In genomic region chr3:40505599-40506462, GRCh38 we compare ENCODE assay signal across 8 cellular contexts. TPM values are rescaled to one million over a fixed set of nuclear protein-coding genes. Genes with fewer than 3 reads are reported as not detected.
DNase-seq lines count a peak whose midpoint lies in the region; ATAC-seq and TF ChIP-seq lines count a peak whose summit lies in the region.

TSS of gene ZNF620 (plus strand) at chr3:40506039. CDS start at chr3:40506353, 314 bp downstream.

- peak within 1 kb of the TSS; percentile 67 for H3K4me3 ChIP-seq in AG04449 (ENCODE audit: low read depth, low read length)
- H3K4me3 ChIP-seq in mesenchymal stem cell (ENCODE audit: insufficient read depth in 1 of 2, low read depth in 1 of 2, low read length in 2 of 2) = peak within 1 kb of the TSS; percentile 70 to 84

- peak within 1 kb of the TSS; percentile 90 for H3K27ac Mint-ChIP-seq in activated CD8-positive, alpha-beta T cell treated with anti-CD3 and anti-CD28 coated beads for 36 hours

- H4K91ac ChIP-seq in mesenchymal stem cell (ENCODE audit: low read length) = peak within 1 kb of the TSS; percentile 74

- peaks cover 0 to 5% of the 10 kb centered on the region in 2 experiments for H3K36me3 ChIP-seq in mesenchymal stem cell (ENCODE audit: control insufficient read depth in 1 of 2, insufficient read depth in 2 of 2, low read depth in 1 of 2, low read length in 2 of 2)

- WGBS in mesenchymal stem cell = 15% methylated on average over 43 of the region's 44 CpGs

- peak within 1 kb of the TSS; percentile 72 for H3K4me2 ChIP-seq in mesenchymal stem cell (ENCODE audit: low read length, poor library complexity, severe bottlenecking)

- H2AFZ ChIP-seq in mesenchymal stem cell (ENCODE audit: low read depth, low read length) = peak within 1 kb of the TSS; percentile 95

- POLR2A ChIA-PET in AG04449 (lab: Yijun Ruan, JAX) = interaction anchor here (0.5 to 0.6 kb wide), 2 partner anchors 314 to 1144 kb away, joined by 3 to 4 read pairs; no protein-coding TSS in a partner anchor
- POLR2A ChIA-PET in activated CD8-positive, alpha-beta T cell treated with anti-CD3 and anti-CD28 coated beads for 36 hours (lab: Charles Lee) = interaction anchor here (0.6 to 1.7 kb wide), 5 partner anchors 19 to 506 kb away, joined by 3 to 11 read pairs (median 5); partner anchors contain the start of gene ZNF621

- no peaks in the 10 kb centered on the region for H3K9me3 Mint-ChIP-seq in activated CD8-positive, alpha-beta T cell treated with anti-CD3 and anti-CD28 coated beads for 36 hours

- no peak within 1 kb of the TSS for H3K23ac ChIP-seq in mesenchymal stem cell (ENCODE audit: low read length in 2 of 2)

- CTCF ChIA-PET in AG04449 (lab: Yijun Ruan, JAX) = interaction anchor here (1.2 to 1.3 kb wide), 3 partner anchors 9 to 13 kb away, joined by 3 to 5 read pairs (median 5); no protein-coding TSS in a partner anchor
- CTCF ChIA-PET in activated CD8-positive, alpha-beta T cell treated with anti-CD3 and anti-CD28 coated beads for 36 hours (lab: Charles Lee) = interaction anchor here (0.6 to 1.9 kb wide), 8 partner anchors 12 to 185 kb away, joined by 3 to 8 read pairs (median 4); partner anchors contain the start of gene ZNF621

- intact Hi-C loops in activated CD8-positive, alpha-beta T cell treated with anti-CD3 and anti-CD28 coated beads for 36 hours (cut with micrococcal nuclease) = no loop called here

- peak within 1 kb of the TSS; percentile 44 for H3K27ac ChIP-seq in mesenchymal stem cell (ENCODE audit: low read length, poor library complexity, severe bottlenecking)

- peak within 1 kb of the TSS; percentile 89 for H4K8ac ChIP-seq in mesenchymal stem cell (ENCODE audit: low read length)

- H3K27me3 Mint-ChIP-seq in activated CD8-positive, alpha-beta T cell treated with anti-CD3 and anti-CD28 coated beads for 36 hours = no peaks in the 10 kb centered on the region

- no peaks in the 10 kb centered on the region for H3K27me3 ChIP-seq in mesenchymal stem cell (ENCODE audit: control insufficient read depth in 1 of 2, insufficient read depth in 1 of 2, low read length in 2 of 2)

- H2BK12ac ChIP-seq in mesenchymal stem cell (ENCODE audit: low read length in 2 of 2) = peak within 1 kb of the TSS in 1 of 2 experiments; percentile 41

- peak within 1 kb of the TSS; percentile 70 for H2BK15ac ChIP-seq in mesenchymal stem cell (ENCODE audit: low read depth, poor library complexity, severe bottlenecking)

- peak within 1 kb of the TSS; percentile 91 for H3K4me3 Mint-ChIP-seq in activated CD8-positive, alpha-beta T cell treated with anti-CD3 and anti-CD28 coated beads for 36 hours

- H3K4me1 ChIP-seq in mesenchymal stem cell (ENCODE audit: control insufficient read depth, insufficient read depth, low read depth, low read length) = peaks cover 7% of the 10 kb centered on the region

- H3K9ac ChIP-seq in mesenchymal stem cell (ENCODE audit: low read length) = peak within 1 kb of the TSS; percentile 72

- no peak within 1 kb of the TSS for H2BK5ac ChIP-seq in mesenchymal stem cell (ENCODE audit: low read depth, low read length, poor library complexity, severe bottlenecking)

- DNase-seq in AG04449 (ENCODE audit: low read depth, low spot score) (no peak), NCI-H524 (lab: John Stamatoyannopoulos, UW) (peak; percentile 91 to 96), mesenchymal stem cell (peak; percentile 48)
- peak; percentile 53 for DNase-seq in activated CD8-positive, alpha-beta T cell treated with anti-CD3 and anti-CD28 coated beads for 36 hours
- peak; percentile 26 for DNase-seq in effector CD8-positive, alpha-beta T cell (lab: John Stamatoyannopoulos, UW)
- peak; percentile 39 for DNase-seq in stimulated activated CD8-positive, alpha-beta memory T cell treated with anti-CD3 and anti-CD28 coated beads, Interleukin-12 subunit alpha, Interleukin-12 subunit beta, amount 100 ng/mL, for 4 hours (ENCODE audit: low read depth)

- H3K18ac ChIP-seq in mesenchymal stem cell (ENCODE audit: low read depth in 1 of 2, low read length in 2 of 2) = peak within 1 kb of the TSS in 1 of 2 experiments; percentile 44

- ATAC-seq in GM18868 (IDR thresholded peaks at IDR 0.05; ENCODE audit: unreplicated experiment) (peak; percentile 84), HG03135 (IDR thresholded peaks at IDR 0.05; ENCODE audit: unreplicated experiment) (peak; percentile 76)
- peak; percentile 79 for ATAC-seq in activated CD8-positive, alpha-beta T cell treated with anti-CD3 and anti-CD28 coated beads for 36 hours

- peak within 1 kb of the TSS; percentile 60 for H2AK5ac ChIP-seq in mesenchymal stem cell (ENCODE audit: low read length, severe bottlenecking)

- H2BK120ac ChIP-seq in mesenchymal stem cell (ENCODE audit: low read depth, low read length) = no peak within 1 kb of the TSS

- H3K4me1 Mint-ChIP-seq in activated CD8-positive, alpha-beta T cell treated with anti-CD3 and anti-CD28 coated beads for 36 hours (ENCODE audit: low read depth) = peaks cover 17% of the 10 kb centered on the region

- H3K79me1 ChIP-seq in mesenchymal stem cell (replicated peaks; ENCODE audit: low read length, poor library complexity, severe bottlenecking) = no peaks in the 10 kb centered on the region

- TF ChIP-seq CTCF in AG04449 (IDR thresholded peaks at IDR 0.05; ENCODE audit: insufficient read depth, low read length, missing control alignments) = peak; percentile 47
- no peak for TF ChIP-seq CTCF in activated CD8-positive, alpha-beta T cell treated with anti-CD3 and anti-CD28 coated beads for 36 hours (IDR thresholded peaks at IDR 0.05)

- H3K9me3 ChIP-seq in mesenchymal stem cell (ENCODE audit: control insufficient read depth, low read length) = no peaks in the 10 kb centered on the region

- peak within 1 kb of the TSS in 1 of 2 experiments; percentile 20 for H3K4ac ChIP-seq in mesenchymal stem cell (ENCODE audit: low read depth in 1 of 2, low read length in 2 of 2)

- H3K36me3 Mint-ChIP-seq in activated CD8-positive, alpha-beta T cell treated with anti-CD3 and anti-CD28 coated beads for 36 hours (ENCODE audit: low read depth) = peaks cover 4% of the 10 kb centered on the region

- H3K14ac ChIP-seq in mesenchymal stem cell (ENCODE audit: low read length in 2 of 2) = peak within 1 kb of the TSS in 1 of 2 experiments; percentile 45

RNA-seq across cellular contexts. Expression of gene ZNF620, which starts in this region (rescaled TPM):
- 1 to 10 TPM; 2.5 to 3.6 TPM for total RNA-seq in activated CD8-positive, alpha-beta T cell treated with anti-CD3 and anti-CD28 coated beads for 36 hours
- 0.46 TPM for polyA plus RNA-seq in mesenchymal stem cell (2013, experiment 1 of 2)
- 0.44 TPM for polyA plus RNA-seq in mesenchymal stem cell (2013, experiment 2 of 2)
